Comparison of ENCODE assay signal across 26 cellular contexts in the genomic region with DNA sequence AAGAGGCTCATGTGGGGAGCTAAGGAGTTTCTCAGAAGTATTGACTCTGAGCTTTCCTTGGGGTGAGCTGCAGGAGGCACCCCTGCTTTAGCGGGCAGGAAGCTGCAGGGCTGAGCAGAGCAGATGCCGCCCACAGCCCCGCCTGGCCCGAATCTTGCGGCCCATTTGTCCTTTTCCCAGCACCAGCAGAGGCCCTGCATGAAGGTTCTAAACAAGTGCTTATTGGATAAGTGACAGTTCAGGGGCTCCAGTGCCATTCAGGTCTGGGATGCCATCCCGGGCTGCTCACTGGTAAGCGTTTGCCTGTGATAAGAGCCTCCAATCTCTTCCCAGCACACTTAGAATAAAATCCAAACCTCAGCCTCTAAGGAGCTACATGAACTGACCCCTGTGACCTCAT.
"Had no signal": no experiment of that assay in that cellular context is flagged by ENCODE, and none has a peak within 500 bp of the region (broad histone marks: within the 10 kb centered on the region; RNA-seq: fewer than 3 reads in every experiment).

No MANE protein-coding gene starts in this region.

- H3K9me3 ChIP-seq: esophagus muscularis mucosa, gastroesophageal sphincter, mucosa of descending colon, ovary, psoas muscle, right lobe of liver, thoracic aorta, tibial nerve, upper lobe of right lung, uterus had no signal

- H3K4me1 ChIP-seq: neural progenitor cell, right lobe of liver, upper lobe of right lung, uterus had no signal

- H2AFZ ChIP-seq: neural progenitor cell had no signal

- H3K4me2 ChIP-seq: neural progenitor cell had no signal

- H3K36me3 ChIP-seq: neural progenitor cell, ovary, uterus had no signal

- H3K4me3 ChIP-seq: coronary artery, esophagus muscularis mucosa, gastroesophageal sphincter, mucosa of descending colon, neural progenitor cell, ovary, psoas muscle, right lobe of liver, thoracic aorta, tibial nerve, upper lobe of right lung, uterus had no signal

- H3K27me3 ChIP-seq: esophagus muscularis mucosa, foreskin keratinocyte, gastroesophageal sphincter, neural progenitor cell, ovary, right lobe of liver, tibial nerve, upper lobe of right lung, uterus had no signal

- DNase-seq: dermis blood vessel endothelial cell; effector memory CD4-positive, alpha-beta T cell; foreskin keratinocyte; hypothalamus; immature natural killer cell; islet precursor cell; kidney glomerular epithelial cell; mesenchymal stem cell; mucosa of descending colon; naive B cell; ovary; posterior cingulate gyrus; psoas muscle; right lobe of liver; small intestine; stimulated activated CD4-positive, alpha-beta T cell treated with anti-CD3 and anti-CD28 coated beads, Interleukin-15, amount 100 ng/mL, for 24 hours; stimulated activated CD4-positive, alpha-beta T cell treated with anti-CD3 and anti-CD28 coated beads, Interleukin-2, amount 100 ng/mL, for 48 hours; stimulated activated naive B cell treated with anti-CD40 and anti-IgM and Interleukin-4, amounts not matched to agents 10 μg/mL and 1 μg/mL and 100 μg/mL, for 72 hours; upper lobe of right lung; uterus had no signal

- H3K27ac ChIP-seq: coronary artery, esophagus muscularis mucosa, foreskin keratinocyte, gastroesophageal sphincter, neural progenitor cell, ovary, psoas muscle, right lobe of liver, thoracic aorta, tibial nerve, upper lobe of right lung, uterus had no signal
